ENCODE assay signal across 1 cellular context in the genomic region with DNA sequence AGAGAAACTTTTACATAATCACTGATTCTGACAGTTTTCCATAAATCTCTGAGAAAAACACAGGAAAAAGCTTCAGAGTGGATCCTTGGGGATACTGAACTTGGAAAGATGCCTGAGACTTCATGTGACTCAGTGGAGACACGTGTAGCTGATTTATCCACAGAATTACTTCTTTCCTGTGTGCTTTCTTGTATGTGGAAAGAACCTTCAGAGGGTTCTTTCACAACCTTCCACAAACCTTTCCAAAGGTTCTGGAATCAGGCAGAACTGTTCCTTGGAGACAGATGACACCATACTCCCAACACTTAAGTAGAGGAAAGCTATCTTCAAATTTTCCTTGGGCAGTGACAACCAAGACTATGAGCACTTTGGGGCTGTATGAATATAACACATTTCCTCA.
TF ChIP-seq lines count a peak whose summit lies in the region.

No MANE protein-coding gene starts in this region.

TF ChIP-seq in IMR-90, 13 proteins besides CTCF, POLR2A, EP300 and RAD21 (continued from another document):
- no peak for TF ChIP-seq FOS (IDR thresholded peaks at IDR 0.05; ENCODE audit: low read depth, low read length)
- TF ChIP-seq CHD1 (IDR thresholded peaks at IDR 0.05; ENCODE audit: low read depth, low read length), result no peak
- TF ChIP-seq, protein P1, sequence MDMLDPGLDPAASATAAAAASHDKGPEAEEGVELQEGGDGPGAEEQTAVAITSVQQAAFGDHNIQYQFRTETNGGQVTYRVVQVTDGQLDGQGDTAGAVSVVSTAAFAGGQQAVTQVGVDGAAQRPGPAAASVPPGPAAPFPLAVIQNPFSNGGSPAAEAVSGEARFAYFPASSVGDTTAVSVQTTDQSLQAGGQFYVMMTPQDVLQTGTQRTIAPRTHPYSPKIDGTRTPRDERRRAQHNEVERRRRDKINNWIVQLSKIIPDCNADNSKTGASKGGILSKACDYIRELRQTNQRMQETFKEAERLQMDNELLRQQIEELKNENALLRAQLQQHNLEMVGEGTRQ (IDR thresholded peaks at IDR 0.05; ENCODE audit: low read depth, low read length), result peak; percentile 90
- TF ChIP-seq, protein P2, sequence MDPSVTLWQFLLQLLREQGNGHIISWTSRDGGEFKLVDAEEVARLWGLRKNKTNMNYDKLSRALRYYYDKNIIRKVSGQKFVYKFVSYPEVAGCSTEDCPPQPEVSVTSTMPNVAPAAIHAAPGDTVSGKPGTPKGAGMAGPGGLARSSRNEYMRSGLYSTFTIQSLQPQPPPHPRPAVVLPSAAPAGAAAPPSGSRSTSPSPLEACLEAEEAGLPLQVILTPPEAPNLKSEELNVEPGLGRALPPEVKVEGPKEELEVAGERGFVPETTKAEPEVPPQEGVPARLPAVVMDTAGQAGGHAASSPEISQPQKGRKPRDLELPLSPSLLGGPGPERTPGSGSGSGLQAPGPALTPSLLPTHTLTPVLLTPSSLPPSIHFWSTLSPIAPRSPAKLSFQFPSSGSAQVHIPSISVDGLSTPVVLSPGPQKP (IDR thresholded peaks at IDR 0.05; ENCODE audit: borderline replicate concordance, low read depth, low read length), result no peak
- no peak for TF ChIP-seq MAZ (IDR thresholded peaks at IDR 0.05; ENCODE audit: borderline replicate concordance, low read depth, low read length)
- TF ChIP-seq MAFK (IDR thresholded peaks at IDR 0.05; ENCODE audit: low read depth, low read length), result no peak
